In the genomic region with DNA sequence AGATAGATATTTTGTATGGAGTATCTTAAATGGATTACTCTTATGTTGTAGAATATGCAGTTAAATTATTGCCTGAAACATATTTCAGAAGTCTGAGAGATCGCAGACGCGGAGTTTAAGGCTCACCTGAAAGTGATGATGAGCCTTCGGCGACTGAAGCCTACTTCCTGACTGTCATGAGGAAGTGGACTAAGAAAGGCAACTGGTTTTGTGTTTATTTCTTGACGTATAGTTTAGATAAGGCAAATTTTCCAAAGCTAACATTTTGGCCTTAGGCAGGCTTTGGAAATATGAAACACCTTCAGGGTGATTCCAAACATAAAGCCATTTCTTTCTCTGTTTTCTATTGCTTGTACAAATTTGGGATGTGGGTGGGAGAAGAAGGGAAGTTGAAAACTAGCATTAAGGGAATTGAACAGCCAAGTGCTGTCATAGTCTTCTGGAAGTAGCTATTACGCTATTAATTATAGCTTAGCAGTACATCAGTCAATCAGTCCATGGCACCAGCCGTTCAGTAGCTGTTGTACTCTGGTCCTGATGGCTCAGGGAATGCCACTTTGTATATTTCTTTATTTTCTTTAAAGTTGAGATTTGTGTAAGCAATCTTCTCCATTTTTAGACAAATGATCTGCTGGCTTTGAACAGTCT, we compare ENCODE assay signal across 14 cellular contexts. TPM values are rescaled to one million over a fixed set of nuclear protein-coding genes. Genes with fewer than 3 reads are reported as not detected.
A peak's percentile ranks its signal among the peaks of the same experiment; 100 is the strongest.
DNase-seq lines count a peak whose midpoint lies in the region; ATAC-seq and TF ChIP-seq lines count a peak whose summit lies in the region.
"Had no signal": no experiment of that assay in that cellular context is flagged by ENCODE, and none has a peak within 500 bp of the region (broad histone marks: within the 10 kb centered on the region; RNA-seq: fewer than 3 reads in every experiment).

No MANE protein-coding gene starts in this region.

- no peaks in the 10 kb centered on the region for H3K9me3 Mint-ChIP-seq in activated CD4-positive, alpha-beta T cell treated with anti-CD3 and anti-CD28 coated beads, Interleukin-2, amount 10 ng/mL, durations not matched to agents 24 days and 14 days
- H3K9me3 Mint-ChIP-seq in chondrocyte (ENCODE audit: low read depth): no peaks in the 10 kb centered on the region

- H3K4me1 ChIP-seq in Panc1 (ENCODE audit: control insufficient read depth, insufficient read depth, low read length) (peaks cover 17% of the 10 kb centered on the region), esophagus muscularis mucosa (peaks cover 0 to 19% (median 15%) of the 10 kb centered on the region in 4 donors), smooth muscle cell (ENCODE audit: low read depth) (peaks cover 10% of the 10 kb centered on the region)

- H3F3A ChIP-seq in smooth muscle cell (ENCODE audit: low read depth): no peaks in the 10 kb centered on the region

- no peak overlapping the region for H3K9ac ChIP-seq in smooth muscle cell (ENCODE audit: low read depth)

- intact Hi-C loops in activated CD4-positive, alpha-beta T cell treated with anti-CD3 and anti-CD28 coated beads, Interleukin-2, amount 10 ng/mL, durations not matched to agents 24 days and 14 days (cut with micrococcal nuclease): loop anchor here (10.0 kb wide), 1 partner anchor 138 kb away; no protein-coding TSS in a partner anchor
- intact Hi-C loops in Panc1 (cut with micrococcal nuclease; ENCODE audit: unreplicated experiment): no loop called here
- intact Hi-C loops in esophagus muscularis mucosa (cut with DNase I): loop anchor here (10.0 kb wide), 1 partner anchor 492 kb away; a partner anchor contains a TSS

- H4K20me1 ChIP-seq in smooth muscle cell (ENCODE audit: low read depth): no peaks in the 10 kb centered on the region

- H3K4me1 Mint-ChIP-seq in activated CD4-positive, alpha-beta T cell treated with anti-CD3 and anti-CD28 coated beads, Interleukin-2, amount 10 ng/mL, durations not matched to agents 24 days and 14 days: peaks cover 13% of the 10 kb centered on the region
- H3K4me1 Mint-ChIP-seq in chondrocyte (ENCODE audit: low read depth): peaks cover 5% of the 10 kb centered on the region

- no peak overlapping the region for H3K27ac Mint-ChIP-seq in activated CD4-positive, alpha-beta T cell treated with anti-CD3 and anti-CD28 coated beads, Interleukin-2, amount 10 ng/mL, durations not matched to agents 24 days and 14 days
- no peak overlapping the region for H3K27ac Mint-ChIP-seq in chondrocyte (ENCODE audit: unreplicated experiment)

- no peak for TF ChIP-seq POLR2A in esophagus muscularis mucosa (IDR thresholded peaks at IDR 0.05; ENCODE audit: low read depth)

- no peak for TF ChIP-seq CTCF in Panc1 (IDR thresholded peaks at IDR 0.05)
- no peak for TF ChIP-seq CTCF in esophagus muscularis mucosa (IDR thresholded peaks at IDR 0.05)
- no peak for TF ChIP-seq CTCF in smooth muscle cell (IDR thresholded peaks at IDR 0.05; ENCODE audit: borderline replicate concordance, insufficient read depth, poor library complexity, severe bottlenecking)
- TF ChIP-seq CTCF in chondrocyte (IDR thresholded peaks at IDR 0.05): no peak

- no peak for DNase-seq in activated CD4-positive, alpha-beta T cell treated with anti-CD3 and anti-CD28 coated beads, Interleukin-2, amount 10 ng/mL, durations not matched to agents 24 days and 14 days
- no peak for DNase-seq in activated CD4-positive, alpha-beta T cell treated with anti-CD3 and anti-CD28 coated beads for 48 hours
- DNase-seq in Panc1 (ENCODE audit: low read depth, low spot score): no peak
- peak; percentile 21 for DNase-seq in esophagus muscularis mucosa (ENCODE audit: extremely low spot score)
- no peak for DNase-seq in smooth muscle cell (lab: John Stamatoyannopoulos, UW; ENCODE audit: unreplicated experiment)
- DNase-seq in chondrocyte (ENCODE audit: low spot score): no peak
- DNase-seq in substantia nigra (lab: John Stamatoyannopoulos, UW): no peak
- DNase-seq: EL; foreskin fibroblast; NCI-H146; OCI-M1; stimulated activated CD4-positive, alpha-beta T cell treated with anti-CD3 and anti-CD28 coated beads, Interleukin-4, amount 100 ng/mL, for 1 hour; T-helper 9 cell had no signal

- CTCF ChIA-PET in Panc1 (lab: Charles Lee): no interaction called here

- WGBS in esophagus muscularis mucosa: 85% methylated on average over 8 of the region's 8 CpGs
- 67% methylated on average over 8 of the region's 8 CpGs for WGBS in smooth muscle cell (ENCODE audit: low lambda C conversion rate)

- no peaks in the 10 kb centered on the region for H3K36me3 Mint-ChIP-seq in activated CD4-positive, alpha-beta T cell treated with anti-CD3 and anti-CD28 coated beads, Interleukin-2, amount 10 ng/mL, durations not matched to agents 24 days and 14 days (ENCODE audit: low read depth)
- no peaks in the 10 kb centered on the region for H3K36me3 Mint-ChIP-seq in chondrocyte (ENCODE audit: low read depth)

- in situ Hi-C loops in Panc1 (cut with HindIII; ENCODE audit: low pct_unique_long_range_greater_than_20kb, low sequenced_read_pairs): no loop called here

- POLR2A ChIA-PET in Panc1 (lab: Charles Lee): no interaction called here

- ATAC-seq in Panc1 (no peak), HG03135 (IDR thresholded peaks at IDR 0.05; ENCODE audit: unreplicated experiment) (no peak)

- BruUV-seq in Panc1 (replicated peaks; lab: Mats Ljungman, UMichigan): no TSS peak

- H3K36me3 ChIP-seq in Panc1 (ENCODE audit: control insufficient read depth, insufficient read depth, low read length) (no peaks in the 10 kb centered on the region), esophagus muscularis mucosa (no peaks in the 10 kb centered on the region), smooth muscle cell (ENCODE audit: low read depth) (no peaks in the 10 kb centered on the region)

- TF ChIP-seq EP300 in esophagus muscularis mucosa (IDR thresholded peaks at IDR 0.05): no peak

- peak overlapping the region; percentile 91 for H3K4me2 ChIP-seq in smooth muscle cell

- H3K27me3 ChIP-seq in Panc1 (ENCODE audit: control insufficient read depth, insufficient read depth, low read length) (no peaks in the 10 kb centered on the region), esophagus muscularis mucosa (no peaks in the 10 kb centered on the region), smooth muscle cell (ENCODE audit: low read depth) (peaks cover 21% of the 10 kb centered on the region)

- H3K79me2 ChIP-seq in smooth muscle cell (ENCODE audit: low read depth): peaks cover 4% of the 10 kb centered on the region

- no peaks in the 10 kb centered on the region for H3K9me3 ChIP-seq in Panc1 (ENCODE audit: control insufficient read depth, insufficient read depth, low read depth, low read length)
- no peaks in the 10 kb centered on the region for H3K9me3 ChIP-seq in esophagus muscularis mucosa
- no peaks in the 10 kb centered on the region for H3K9me3 ChIP-seq in smooth muscle cell (replicated peaks; ENCODE audit: low read depth)

- H3K4me3 ChIP-seq in Panc1 (ENCODE audit: low read depth in 2 of 2, low read length in 2 of 2) (peak overlapping the region; percentile 72 to 75; a peak in 3 of 4 replicates), esophagus muscularis mucosa (peak overlapping the region in 1 of 4 donors; percentile 83), smooth muscle cell (peak overlapping the region; percentile 85)

- H3K27ac ChIP-seq in Panc1 (ENCODE audit: low read length) (peak overlapping the region; percentile 64; the same call in 1 of the 2 replicates), esophagus muscularis mucosa (replicated peaks in 1 of 4) (no peak overlapping the region), smooth muscle cell (ENCODE audit: low read depth) (peak overlapping the region; percentile 23), substantia nigra (ENCODE audit: low read depth, low read length, poor library complexity, severe bottlenecking) (no peak overlapping the region)

- H3K4me3 Mint-ChIP-seq in activated CD4-positive, alpha-beta T cell treated with anti-CD3 and anti-CD28 coated beads, Interleukin-2, amount 10 ng/mL, durations not matched to agents 24 days and 14 days: peak overlapping the region; percentile 27
- no peak overlapping the region for H3K4me3 Mint-ChIP-seq in chondrocyte (ENCODE audit: unreplicated experiment)

- H3K27me3 Mint-ChIP-seq in activated CD4-positive, alpha-beta T cell treated with anti-CD3 and anti-CD28 coated beads, Interleukin-2, amount 10 ng/mL, durations not matched to agents 24 days and 14 days: peaks cover 58% of the 10 kb centered on the region
- H3K27me3 Mint-ChIP-seq in chondrocyte (ENCODE audit: low read depth): peaks cover 25% of the 10 kb centered on the region

- H2AFZ ChIP-seq in smooth muscle cell (ENCODE audit: low read depth): no peak overlapping the region

RNA-seq across cellular contexts. Expression of a gene that starts 1.5 kb away (rescaled TPM):
- 1.2 and 2.1 TPM in 2 replicates for total RNA-seq in activated CD4-positive, alpha-beta T cell treated with anti-CD3 and anti-CD28 coated beads, Interleukin-2, amount 10 ng/mL, durations not matched to agents 24 days and 14 days
- total RNA-seq in Panc1 (2021; ENCODE audit: unreplicated experiment) (4.7 TPM), esophagus muscularis mucosa (1 to 10 TPM in 3 of 4 donors, under 1 TPM in 1; 0.86 to 5.1 (median 2.6) TPM), smooth muscle cell (21.4 and 26.8 TPM in 2 replicates), chondrocyte (0.31 to 0.59 TPM (median 0.42 TPM) in 3 replicates)
- 4.9 TPM for polyA plus RNA-seq in Panc1 (2012; ENCODE audit: insufficient read length)
- polyA plus RNA-seq in smooth muscle cell: 2.0 and 7.9 TPM in 2 replicates

Comparison
In these comparisons a context has a peak if more than half of its experiments do, and no peak if none do; other contexts are left out.
1. H3K27ac ChIP-seq: peak in Panc1 (single experiment) and smooth muscle cell (single experiment); none in esophagus muscularis mucosa (0 of 4) and substantia nigra (single experiment).